ENCODE assay signal across 20 cellular contexts in the genomic region with DNA sequence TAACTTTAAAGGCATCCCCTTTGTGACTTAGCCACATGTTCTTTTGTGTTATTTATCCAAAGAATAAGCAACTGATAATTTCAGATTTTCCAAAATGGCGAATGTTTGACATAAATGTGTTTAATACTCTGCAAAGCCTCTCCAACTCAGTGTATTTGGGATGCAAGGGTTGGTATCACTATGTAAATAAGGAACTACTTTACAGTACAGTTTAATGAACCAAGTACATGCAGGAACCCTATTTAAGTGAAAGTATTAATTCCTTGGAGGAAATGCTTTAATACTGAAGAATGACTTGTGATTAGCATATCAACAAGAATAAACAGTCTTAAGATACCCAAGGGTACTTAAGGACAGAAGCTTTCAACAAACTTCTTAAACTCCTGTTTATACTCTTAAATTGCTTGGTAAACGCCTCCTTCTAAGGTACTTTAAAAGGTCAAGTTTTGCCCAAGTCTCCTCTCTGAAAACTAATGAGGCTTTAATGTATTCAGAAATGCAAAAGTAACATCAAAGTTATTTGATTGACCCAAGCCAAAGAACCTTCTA.
"Had no signal": no experiment of that assay in that cellular context is flagged by ENCODE, and none has a peak within 500 bp of the region (broad histone marks: within the 10 kb centered on the region; RNA-seq: fewer than 3 reads in every experiment).

No MANE protein-coding gene starts in this region.

- FAIRE-seq: endometrium, TTC549 had no signal

- H3K27me3 ChIP-seq: colonic mucosa, gastroesophageal sphincter, heart left ventricle, neural progenitor cell, suprapubic skin had no signal

- H3K4me3 ChIP-seq: colonic mucosa, gastroesophageal sphincter, heart left ventricle, left ventricle myocardium inferior, neural progenitor cell, prostate gland, suprapubic skin had no signal

- H3K4me2 ChIP-seq: neural progenitor cell had no signal

- DNase-seq: activated CD4-positive, alpha-beta memory T cell treated with anti-CD3 and anti-CD28 coated beads, Interleukin-2, amount 10 ng/mL, durations not matched to agents 7 days and 5 days; activated CD4-positive, alpha-beta T cell treated with anti-CD3 and anti-CD28 coated beads for 36 hours; activated CD8-positive, alpha-beta memory T cell treated with anti-CD3 and anti-CD28 coated beads, Interleukin-2, amount 10 ng/mL, durations not matched to agents 7 days and 5 days; activated naive CD4-positive, alpha-beta T cell; activated naive CD8-positive, alpha-beta T cell treated with anti-CD3 and anti-CD28 coated beads for 36 hours; central memory CD4-positive, alpha-beta T cell; colonic mucosa; heart left ventricle; left ventricle myocardium inferior; mesendoderm; naive thymus-derived CD4-positive, alpha-beta T cell; right cardiac atrium; trophoblast cell had no signal

- ATAC-seq: activated CD8-positive, alpha-beta memory T cell treated with anti-CD3 and anti-CD28 coated beads, Interleukin-2, amount 10 ng/mL, durations not matched to agents 7 days and 5 days; naive thymus-derived CD4-positive, alpha-beta T cell; WTC11 had no signal

- H3K9me3 ChIP-seq: colonic mucosa, gastroesophageal sphincter, heart left ventricle, left ventricle myocardium inferior, prostate gland, suprapubic skin had no signal

- H3K27ac ChIP-seq: colonic mucosa, gastroesophageal sphincter, heart left ventricle, left ventricle myocardium inferior, neural progenitor cell, prostate gland, suprapubic skin had no signal

- H2AFZ ChIP-seq: neural progenitor cell had no signal

- H3K4me1 ChIP-seq: prostate gland had no signal

- H3K9ac ChIP-seq: neural progenitor cell had no signal

- H3K36me3 ChIP-seq: colonic mucosa, gastroesophageal sphincter, heart left ventricle, left ventricle myocardium inferior, neural progenitor cell, prostate gland, suprapubic skin had no signal
